ENCODE assay signal across 17 cellular contexts in the genomic region with DNA sequence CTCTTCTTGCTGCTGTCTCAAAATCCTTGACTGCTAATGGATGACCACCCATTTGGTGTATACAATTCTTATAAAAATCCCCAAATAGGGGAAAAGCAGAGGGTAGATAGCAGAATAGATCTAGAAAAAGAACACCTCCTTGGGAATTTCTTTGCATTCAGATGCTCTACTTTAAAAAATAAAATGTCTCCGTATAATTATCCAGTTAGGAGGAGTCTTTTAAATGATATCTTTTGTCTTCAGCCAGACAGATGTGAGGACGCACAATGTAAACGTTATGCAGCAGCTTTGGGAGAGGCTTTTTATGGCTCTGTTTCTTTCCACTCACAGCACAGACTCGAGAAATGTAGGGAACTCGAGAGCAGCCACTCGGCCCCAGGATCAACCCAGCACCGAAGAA.
DNase-seq lines count a peak whose midpoint lies in the region; ATAC-seq and TF ChIP-seq lines count a peak whose summit lies in the region.
"Had no signal": no experiment of that assay in that cellular context is flagged by ENCODE, and none has a peak within 500 bp of the region (broad histone marks: within the 10 kb centered on the region; RNA-seq: fewer than 3 reads in every experiment).

No MANE protein-coding gene starts in this region.

- no peaks in the 10 kb centered on the region for H3F3A ChIP-seq in GM23338 (replicated peaks; ENCODE audit: low read depth)

- H3K36me3 Mint-ChIP-seq in GM23338 (ENCODE audit: low read depth), result no peaks in the 10 kb centered on the region

- peaks cover 22% of the 10 kb centered on the region for H3K27me3 Mint-ChIP-seq in GM23338 (ENCODE audit: insufficient read depth, low read depth, poor library complexity)

- no peaks in the 10 kb centered on the region for H4K20me1 ChIP-seq in GM23338 (replicated peaks; ENCODE audit: insufficient read depth)

- intact Hi-C loops in esophagus muscularis mucosa (cut with DNase I), result loop anchor here (5.0 to 10.0 kb wide), 2 partner anchors 106 to 313 kb away; a partner anchor contains a TSS
- intact Hi-C loops in stomach (cut with DNase I; ENCODE audit: low total_unique reads), result no loop called here

- no peak overlapping the region for H3K27ac Mint-ChIP-seq in GM23338
- H3K27ac Mint-ChIP-seq: H9 had no signal

- no peak overlapping the region; the same call in 1 of the 2 replicates for H2AFZ ChIP-seq in GM23338

- H3K9ac ChIP-seq in mucosa of rectum (ENCODE audit: low read depth in 1 of 2, low read length in 2 of 2), result peak overlapping the region in 1 of 2 donors; percentile 60

- H3K4me1 ChIP-seq in Peyer's patch (peaks cover 0 to 12% (median 0%) of the 10 kb centered on the region in 4 donors), esophagus muscularis mucosa (peaks cover 0 to 52% (median 42%) of the 10 kb centered on the region in 4 donors), mucosa of rectum (ENCODE audit: control insufficient read depth in 2 of 2, insufficient read depth in 2 of 2, low read length in 2 of 2) (peaks cover 0 to 3% of the 10 kb centered on the region in 2 donors), stomach (peaks cover 0 to 9% (median 0%) of the 10 kb centered on the region in 4 donors), GM23338 (ENCODE audit: insufficient read depth) (peaks cover 36% of the 10 kb centered on the region)
- H3K4me1 ChIP-seq: A549 had no signal

- peaks cover 73% of the 10 kb centered on the region for H3K4me1 Mint-ChIP-seq in GM23338

- H3K36me3 ChIP-seq in Peyer's patch, result no peaks in the 10 kb centered on the region
- no peaks in the 10 kb centered on the region for H3K36me3 ChIP-seq in esophagus muscularis mucosa
- no peaks in the 10 kb centered on the region for H3K36me3 ChIP-seq in mucosa of rectum (ENCODE audit: control insufficient read depth in 2 of 2, insufficient read depth in 2 of 2, low read length in 2 of 2)
- H3K36me3 ChIP-seq in stomach, result no peaks in the 10 kb centered on the region
- no peaks in the 10 kb centered on the region for H3K36me3 ChIP-seq in GM23338 (ENCODE audit: insufficient read depth)

- no peaks in the 10 kb centered on the region for H3K79me2 ChIP-seq in GM23338 (replicated peaks; ENCODE audit: insufficient read depth)

- no peak overlapping the region for H3K4me3 ChIP-seq in Peyer's patch
- H3K4me3 ChIP-seq in esophagus muscularis mucosa, result peak overlapping the region; percentile 39 to 55 (median 44)
- peak overlapping the region; percentile 15 to 43 for H3K4me3 ChIP-seq in mucosa of rectum (ENCODE audit: low read length in 2 of 2)
- H3K4me3 ChIP-seq in stomach, result peak overlapping the region in 1 of 4 donors; percentile 27
- H3K4me3 ChIP-seq in GM23338, result no peak overlapping the region
- H3K4me3 ChIP-seq: A549 had no signal

- 12% methylated on average over 7 of the region's 7 CpGs for WGBS in esophagus muscularis mucosa
- 32 to 39% (median 36%) methylated on average over 7 of the region's 7 CpGs for WGBS in stomach, 5 donors

- TF ChIP-seq EP300 in esophagus muscularis mucosa (IDR thresholded peaks at IDR 0.05) (no peak), stomach (IDR thresholded peaks at IDR 0.05) (no peak)

- TF ChIP-seq POLR2A in Peyer's patch (IDR thresholded peaks at IDR 0.05) (no peak), esophagus muscularis mucosa (IDR thresholded peaks at IDR 0.05; ENCODE audit: low read depth) (no peak), stomach (IDR thresholded peaks at IDR 0.05) (no peak)

- DNase-seq in Peyer's patch (no peak), esophagus muscularis mucosa (ENCODE audit: extremely low spot score) (no peak), stomach (no peak), GM23338 (ENCODE audit: low spot score) (no peak), SIG-M5 (lab: John Stamatoyannopoulos, UW) (no peak)
- DNase-seq: AML-193, Caco-2, DMS53, H9, NCI-H146, NCI-H2227 treated with DMSO at 0.1 percent for 48 hours, NCI-H526, PC-3 had no signal

- no peak overlapping the region for H3K4me3 Mint-ChIP-seq in GM23338
- H3K4me3 Mint-ChIP-seq: H9 had no signal

- ATAC-seq in GM18868 (IDR thresholded peaks at IDR 0.05; ENCODE audit: unreplicated experiment) (no peak), GM23338 (no peak), HG02610 (IDR thresholded peaks at IDR 0.05; ENCODE audit: unreplicated experiment) (no peak)
- ATAC-seq: PC-3 had no signal

- H3K4me2 ChIP-seq in GM23338, result no peak overlapping the region
- H3K4me2 ChIP-seq: A549 had no signal

- H3K9me3 ChIP-seq in Peyer's patch (no peaks in the 10 kb centered on the region), esophagus muscularis mucosa (no peaks in the 10 kb centered on the region), mucosa of rectum (ENCODE audit: control insufficient read depth in 2 of 2, low read length in 2 of 2) (no peaks in the 10 kb centered on the region), stomach (no peaks in the 10 kb centered on the region)
- H3K9me3 ChIP-seq: A549, Caco-2 had no signal

- H3K27me3 ChIP-seq in Peyer's patch (no peaks in the 10 kb centered on the region), esophagus muscularis mucosa (peaks cover 0 to 15% (median 0%) of the 10 kb centered on the region in 4 donors), mucosa of rectum (ENCODE audit: control insufficient read depth in 2 of 2, insufficient read depth in 2 of 2, low read length in 2 of 2) (peaks cover 13 to 23% of the 10 kb centered on the region in 2 donors), stomach (peaks cover 0 to 65% (median 17%) of the 10 kb centered on the region in 3 donors), GM23338 (ENCODE audit: insufficient read depth) (no peaks in the 10 kb centered on the region)

- H3K9me2 ChIP-seq in GM23338 (ENCODE audit: insufficient read depth), result no peaks in the 10 kb centered on the region

- H3K27ac ChIP-seq in Peyer's patch, result peak overlapping the region; percentile 65 to 93 (median 78)
- peak overlapping the region; percentile 79 to 94 (median 90) for H3K27ac ChIP-seq in esophagus muscularis mucosa (replicated peaks in 1 of 4)
- peak overlapping the region; percentile 76 to 79 for H3K27ac ChIP-seq in mucosa of rectum (ENCODE audit: low read depth in 2 of 2, low read length in 2 of 2)
- peak overlapping the region; percentile 26 to 87 (median 82) for H3K27ac ChIP-seq in stomach
- H3K27ac ChIP-seq in GM23338 (ENCODE audit: low read depth), result no peak overlapping the region
- H3K27ac ChIP-seq: A549 had no signal

- no peak for TF ChIP-seq CTCF in Peyer's patch (IDR thresholded peaks at IDR 0.05)
- TF ChIP-seq CTCF in esophagus muscularis mucosa (IDR thresholded peaks at IDR 0.05), result no peak
- no peak for TF ChIP-seq CTCF in stomach (IDR thresholded peaks at IDR 0.05)
- TF ChIP-seq CTCF in GM23338 (conservative IDR thresholded peaks at IDR 0.05; ENCODE audit: low read depth in 2 of 2), result no peak

- H3K9me3 Mint-ChIP-seq in GM23338, result no peaks in the 10 kb centered on the region
- H3K9me3 Mint-ChIP-seq: H9 had no signal

TF ChIP-seq in GM23338, 12 proteins besides CTCF, POLR2A, EP300 and RAD21 (continues in another document):
- TF ChIP-seq EZH2phosphoT487 (IDR thresholded peaks at IDR 0.05; ENCODE audit: unreplicated experiment), result no peak
- TF ChIP-seq POLR2AphosphoS5 (IDR thresholded peaks at IDR 0.05; ENCODE audit: low read depth), result no peak
- no peak for TF ChIP-seq STAT1 (IDR thresholded peaks at IDR 0.05; ENCODE audit: unreplicated experiment)
- TF ChIP-seq, protein P1, sequence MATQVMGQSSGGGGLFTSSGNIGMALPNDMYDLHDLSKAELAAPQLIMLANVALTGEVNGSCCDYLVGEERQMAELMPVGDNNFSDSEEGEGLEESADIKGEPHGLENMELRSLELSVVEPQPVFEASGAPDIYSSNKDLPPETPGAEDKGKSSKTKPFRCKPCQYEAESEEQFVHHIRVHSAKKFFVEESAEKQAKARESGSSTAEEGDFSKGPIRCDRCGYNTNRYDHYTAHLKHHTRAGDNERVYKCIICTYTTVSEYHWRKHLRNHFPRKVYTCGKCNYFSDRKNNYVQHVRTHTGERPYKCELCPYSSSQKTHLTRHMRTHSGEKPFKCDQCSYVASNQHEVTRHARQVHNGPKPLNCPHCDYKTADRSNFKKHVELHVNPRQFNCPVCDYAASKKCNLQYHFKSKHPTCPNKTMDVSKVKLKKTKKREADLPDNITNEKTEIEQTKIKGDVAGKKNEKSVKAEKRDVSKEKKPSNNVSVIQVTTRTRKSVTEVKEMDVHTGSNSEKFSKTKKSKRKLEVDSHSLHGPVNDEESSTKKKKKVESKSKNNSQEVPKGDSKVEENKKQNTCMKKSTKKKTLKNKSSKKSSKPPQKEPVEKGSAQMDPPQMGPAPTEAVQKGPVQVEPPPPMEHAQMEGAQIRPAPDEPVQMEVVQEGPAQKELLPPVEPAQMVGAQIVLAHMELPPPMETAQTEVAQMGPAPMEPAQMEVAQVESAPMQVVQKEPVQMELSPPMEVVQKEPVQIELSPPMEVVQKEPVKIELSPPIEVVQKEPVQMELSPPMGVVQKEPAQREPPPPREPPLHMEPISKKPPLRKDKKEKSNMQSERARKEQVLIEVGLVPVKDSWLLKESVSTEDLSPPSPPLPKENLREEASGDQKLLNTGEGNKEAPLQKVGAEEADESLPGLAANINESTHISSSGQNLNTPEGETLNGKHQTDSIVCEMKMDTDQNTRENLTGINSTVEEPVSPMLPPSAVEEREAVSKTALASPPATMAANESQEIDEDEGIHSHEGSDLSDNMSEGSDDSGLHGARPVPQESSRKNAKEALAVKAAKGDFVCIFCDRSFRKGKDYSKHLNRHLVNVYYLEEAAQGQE (IDR thresholded peaks at IDR 0.05; ENCODE audit: unreplicated experiment), result no peak
- no peak for TF ChIP-seq NANOG (IDR thresholded peaks at IDR 0.05; ENCODE audit: borderline replicate concordance)
- TF ChIP-seq ZNF114 (CRISPR knock-in tag; IDR thresholded peaks at IDR 0.05), result no peak
- TF ChIP-seq, protein P2, sequence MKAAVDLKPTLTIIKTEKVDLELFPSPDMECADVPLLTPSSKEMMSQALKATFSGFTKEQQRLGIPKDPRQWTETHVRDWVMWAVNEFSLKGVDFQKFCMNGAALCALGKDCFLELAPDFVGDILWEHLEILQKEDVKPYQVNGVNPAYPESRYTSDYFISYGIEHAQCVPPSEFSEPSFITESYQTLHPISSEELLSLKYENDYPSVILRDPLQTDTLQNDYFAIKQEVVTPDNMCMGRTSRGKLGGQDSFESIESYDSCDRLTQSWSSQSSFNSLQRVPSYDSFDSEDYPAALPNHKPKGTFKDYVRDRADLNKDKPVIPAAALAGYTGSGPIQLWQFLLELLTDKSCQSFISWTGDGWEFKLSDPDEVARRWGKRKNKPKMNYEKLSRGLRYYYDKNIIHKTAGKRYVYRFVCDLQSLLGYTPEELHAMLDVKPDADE (IDR thresholded peaks at IDR 0.05), result no peak
- TF ChIP-seq ZNF331 (CRISPR knock-in tag; IDR thresholded peaks at IDR 0.05; ENCODE audit: low read depth), result no peak

Comparison
In these comparisons a context has a peak if more than half of its experiments do, and no peak if none do; other contexts are left out.
1. H3K4me3 ChIP-seq: peak in esophagus muscularis mucosa (4 of 4) and mucosa of rectum (2 of 2); none in Peyer's patch (0 of 4) and GM23338 (single experiment).